1 cellular context compared by ENCODE assay signal in genomic region chr13:98047785-98048184, GRCh38.
TF ChIP-seq lines count a peak whose summit lies in the region.
"Not testable (repeated sequence)": the region's sequence is repeated elsewhere in the genome, so short reads cannot be mapped to it uniquely, and the experiment has no call there.

No MANE protein-coding gene starts in this region.

TF ChIP-seq in HepG2, 621 proteins besides CTCF, POLR2A, EP300 and RAD21 (continued from another document and continues in another):
- TF ChIP-seq SMYD3 (CRISPR knock-in tag; IDR thresholded peaks at IDR 0.05) (peak; percentile 47; the same call in 1 of the 2 replicates), PAXIP1 (CRISPR knock-in tag; conservative IDR thresholded peaks at IDR 0.05) (peak; percentile 70), THAP9 (CRISPR knock-in tag; IDR thresholded peaks at IDR 0.05; ENCODE audit: borderline replicate concordance) (peak; percentile 42; the same call in 1 of the 2 replicates), ELF1 (CRISPR knock-in tag; IDR thresholded peaks at IDR 0.05) (peak; percentile 48), TFDP2 (CRISPR knock-in tag; IDR thresholded peaks at IDR 0.05) (peak; percentile 13; the same call in 1 of the 2 replicates), AHDC1 (CRISPR knock-in tag; IDR thresholded peaks at IDR 0.05; ENCODE audit: borderline replicate concordance) (peak; percentile 29; the same call in 1 of the 2 replicates), ELF3 (CRISPR knock-in tag; IDR thresholded peaks at IDR 0.05) (peak; percentile 71), GABPA (CRISPR knock-in tag; IDR thresholded peaks at IDR 0.05; ENCODE audit: low read depth) (peak; percentile 23; the same call in 1 of the 2 replicates), MED1 (CRISPR knock-in tag; IDR thresholded peaks at IDR 0.05) (peak; percentile 56; the same call in 1 of the 2 replicates), HOMEZ (CRISPR knock-in tag; IDR thresholded peaks at IDR 0.05; ENCODE audit: low read depth) (peak; percentile 32; the same call in 1 of the 2 replicates), ZBTB40 (CRISPR knock-in tag; IDR thresholded peaks at IDR 0.05) (0 out of 2 replicates have a peak, but pooled peaks have one; percentile 17), NR2F1 (CRISPR knock-in tag; IDR thresholded peaks at IDR 0.05) (peak; percentile 27 to 62), RCOR2 (CRISPR knock-in tag; IDR thresholded peaks at IDR 0.05) (peak; percentile 61), NR2F2 (IDR thresholded peaks at IDR 0.05; ENCODE audit: borderline replicate concordance, low read depth) (0 out of 2 replicates have a peak, but pooled peaks have one; percentile 34), RARA (CRISPR knock-in tag; IDR thresholded peaks at IDR 0.05) (peak; percentile 95), PHF21A (CRISPR knock-in tag; IDR thresholded peaks at IDR 0.05) (peak; percentile 48; the same call in 1 of the 2 replicates), RXRB (CRISPR knock-in tag; IDR thresholded peaks at IDR 0.05; ENCODE audit: borderline replicate concordance) (peak; percentile 81), HNF4G (IDR thresholded peaks at IDR 0.05; ENCODE audit: borderline replicate concordance, low read depth, low read length) (peak; percentile 59; the same call in 1 of the 2 replicates), HOXA3 (CRISPR knock-in tag; IDR thresholded peaks at IDR 0.05) (peak; percentile 75), ZSCAN20 (CRISPR knock-in tag; IDR thresholded peaks at IDR 0.05; ENCODE audit: borderline replicate concordance) (0 out of 2 replicates have a peak, but pooled peaks have one; percentile 33), CREM (IDR thresholded peaks at IDR 0.05) (peak; percentile 22; the same call in 1 of the 2 replicates), HNF1B (CRISPR knock-in tag; IDR thresholded peaks at IDR 0.05) (peak; percentile 74), POGZ (CRISPR knock-in tag; IDR thresholded peaks at IDR 0.05) (peak; percentile 60; the same call in 1 of the 2 replicates)
- TF ChIP-seq GABPA (IDR thresholded peaks at IDR 0.05; ENCODE audit: low read depth, low read length); ZBTB40 (IDR thresholded peaks at IDR 0.05); HNF4G (CRISPR knock-in tag; IDR thresholded peaks at IDR 0.05; ENCODE audit: borderline replicate concordance, low read depth); CREM (CRISPR knock-in tag; IDR thresholded peaks at IDR 0.05): not testable (repeated sequence)
